In genomic region chr1:63327417-63328139, GRCh38 we compare ENCODE assay signal across 8 cellular contexts. TPM values are rescaled to one million over a fixed set of nuclear protein-coding genes. Genes with fewer than 3 reads are reported as not detected.
A peak's percentile ranks its signal among the peaks of the same experiment; 100 is the strongest.
DNase-seq lines count a peak whose midpoint lies in the region; ATAC-seq and TF ChIP-seq lines count a peak whose summit lies in the region.

No MANE protein-coding gene starts in this region.

- TF ChIP-seq POLR2A in testis (IDR thresholded peaks at IDR 0.05): no peak

- H3K4me3 ChIP-seq in GM06990 (replicated peaks; ENCODE audit: low read depth, low read length): no peak overlapping the region
- no peak overlapping the region for H3K4me3 ChIP-seq in HL-60 (replicated peaks; ENCODE audit: insufficient read depth, low read length)
- H3K4me3 ChIP-seq in PC-9: no peak overlapping the region
- no peak overlapping the region for H3K4me3 ChIP-seq in testis

- peak; percentile 79 for TF ChIP-seq CTCF in AG09319 (IDR thresholded peaks at IDR 0.05; ENCODE audit: low read depth, low read length)
- TF ChIP-seq CTCF in GM06990 (IDR thresholded peaks at IDR 0.05; ENCODE audit: insufficient read depth, low read length, poor library complexity, severe bottlenecking): peak; percentile 84
- peak; percentile 86 for TF ChIP-seq CTCF in HL-60 (IDR thresholded peaks at IDR 0.05; ENCODE audit: insufficient read depth, low read length)
- TF ChIP-seq CTCF in PC-9 (conservative IDR thresholded peaks at IDR 0.05): peak; percentile 86
- peak; percentile 64 to 74 for TF ChIP-seq CTCF in brain (conservative IDR thresholded peaks at IDR 0.05)
- TF ChIP-seq CTCF in testis (IDR thresholded peaks at IDR 0.05): peak; percentile 50 to 74 (median 67)

- peak overlapping the region in 1 of 5 experiments; percentile 45 for H3K27ac Mint-ChIP-seq in brain

- POLR2A ChIA-PET in PC-9 (lab: Charles Lee; ENCODE audit: unreplicated experiment): no interaction called here

- no peaks in the 10 kb centered on the region for H3K79me2 ChIP-seq in PC-9 (ENCODE audit: low read depth)

- peak overlapping the region in 4 of 5 experiments; percentile 63 to 80 (median 76) for H3K4me3 Mint-ChIP-seq in brain

- no peaks in the 10 kb centered on the region for H3F3A ChIP-seq in PC-9 (ENCODE audit: insufficient read depth, low read depth)

- peak overlapping the region; percentile 73 for H2AFZ ChIP-seq in PC-9

- 7 to 11% methylated on average over 26 of the region's 26 CpGs for WGBS in testis, 2 donors

- intact Hi-C loops in PC-9 (cut with micrococcal nuclease; ENCODE audit: unreplicated experiment) (no loop called here), testis (cut with DNase I; ENCODE audit: low total_unique reads) (no loop called here)

- H4K20me1 ChIP-seq in PC-9 (ENCODE audit: insufficient read depth): no peaks in the 10 kb centered on the region

- H3K4me1 Mint-ChIP-seq in brain: peaks cover 41% of the 10 kb centered on the region

- no peaks in the 10 kb centered on the region for H3K36me3 Mint-ChIP-seq in brain

- peaks cover 0 to 10% (median 4%) of the 10 kb centered on the region in 5 experiments for H3K9me3 Mint-ChIP-seq in brain

- H3K9me3 ChIP-seq in PC-9 (ENCODE audit: insufficient read depth, low read depth): no peaks in the 10 kb centered on the region
- no peaks in the 10 kb centered on the region for H3K9me3 ChIP-seq in testis

- DNase-seq in AG09319 (ENCODE audit: extremely low read depth, low read depth): peak; percentile 11
- DNase-seq in GM06990 (ENCODE audit: extremely low read depth, insufficient read length): no peak
- DNase-seq in HL-60 (ENCODE audit: low read depth in 1 of 2, low spot score in 1 of 2): peak; percentile 41 to 61
- DNase-seq in PC-9: peak in 1 of 2 experiments; percentile 70
- peak; percentile 90 for DNase-seq in islet precursor cell
- DNase-seq in testis: peak; percentile 83

- H3K27me3 ChIP-seq in GM06990 (replicated peaks; ENCODE audit: control insufficient read depth, insufficient read depth, low read length) (no peaks in the 10 kb centered on the region; the same call in 1 of the 2 replicates), HL-60 (ENCODE audit: insufficient read depth, poor library complexity, severe bottlenecking) (peaks cover 71% of the 10 kb centered on the region), PC-9 (ENCODE audit: insufficient read depth, low read depth) (peaks cover 13% of the 10 kb centered on the region; the same call in 1 of the 2 replicates), testis (no peaks in the 10 kb centered on the region)

- no TSS peak for BruUV-seq in PC-9 (replicated peaks; lab: Mats Ljungman, UMichigan)

- ATAC-seq in GM18517 (IDR thresholded peaks at IDR 0.05; ENCODE audit: unreplicated experiment): no peak

- H3K27ac ChIP-seq in HL-60 (replicated peaks) (no peak overlapping the region), PC-9 (no peak overlapping the region), testis (no peak overlapping the region)

- no peaks in the 10 kb centered on the region for H3K4me1 ChIP-seq in PC-9 (replicated peaks; ENCODE audit: insufficient read depth)
- peaks cover 3% of the 10 kb centered on the region for H3K4me1 ChIP-seq in testis

- H3K27me3 Mint-ChIP-seq in brain: peaks cover 96% of the 10 kb centered on the region

- H3K4me2 ChIP-seq in PC-9: peak overlapping the region; percentile 53; the same call in 1 of the 2 replicates

- H3K9me2 ChIP-seq in PC-9 (ENCODE audit: insufficient read depth): peaks cover 4% of the 10 kb centered on the region; the same call in 1 of the 2 replicates

- H3K36me3 ChIP-seq in GM06990 (ENCODE audit: control insufficient read depth, insufficient read depth, low read length) (no peaks in the 10 kb centered on the region), PC-9 (ENCODE audit: low read depth) (no peaks in the 10 kb centered on the region), testis (ENCODE audit: low read depth, missing control alignments) (no peaks in the 10 kb centered on the region)

- CTCF ChIA-PET in PC-9 (lab: Charles Lee): interaction anchor here (0.6 kb wide), 1 partner anchor 357 kb away, joined by 7 read pairs; no protein-coding TSS in a partner anchor

RNA-seq across cellular contexts. Expression of gene FOXD3, which starts 5.2 kb away (rescaled TPM):
- not detected in 2 replicates for total RNA-seq in PC-9 (2021)
- 1.7 TPM for polyA plus RNA-seq in brain (ENCODE audit: insufficient read depth, low read depth, low replicate concordance)
- 1 to 10 TPM in 1 of 2 donors, under 1 TPM in 1; 0.37 to 3.5 TPM for total RNA-seq in testis
- 0.69 TPM for polyA plus RNA-seq in testis (ENCODE audit: insufficient read depth, low read depth, low replicate concordance)

RNA-seq across cellular contexts. Expression of gene ALG6, which starts 39.8 kb away (rescaled TPM):
- 11.2 and 14.7 TPM in 2 replicates for total RNA-seq in PC-9 (2021)
- 8.4 TPM for polyA plus RNA-seq in brain (ENCODE audit: insufficient read depth, low read depth, low replicate concordance)
- 1 to 10 TPM; 9.9 to 10.0 TPM for total RNA-seq in testis
- 7.8 TPM for polyA plus RNA-seq in testis (ENCODE audit: insufficient read depth, low read depth, low replicate concordance)
